ENCODE assay signal across 10 cellular contexts in genomic region chr14:63938198-63939005, GRCh38.
DNase-seq lines count a peak whose midpoint lies in the region; ATAC-seq, FAIRE-seq and TF ChIP-seq lines count a peak whose summit lies in the region.
"Had no signal": no experiment of that assay in that cellular context is flagged by ENCODE, and none has a peak within 500 bp of the region (broad histone marks: within the 10 kb centered on the region; RNA-seq: fewer than 3 reads in every experiment).

No MANE protein-coding gene starts in this region.

- peaks cover 16% of the 10 kb centered on the region for H3K36me3 ChIP-seq in KOPT-K1 (ENCODE audit: insufficient read depth, low read length)
- H3K36me3 ChIP-seq in kidney (ENCODE audit: control insufficient read depth in 1 of 2, insufficient read depth in 2 of 2, low read length in 2 of 2): peaks cover 6 to 8% of the 10 kb centered on the region in 2 donors

- no peak overlapping the region for H3K9ac ChIP-seq in kidney (ENCODE audit: low read length in 2 of 2)
- H3K9ac ChIP-seq: parathyroid adenoma had no signal

- in situ Hi-C loops in GM13977 (cut with MboI; ENCODE audit: low pct_unique_long_range_greater_than_20kb, low sequenced_read_pairs, unreplicated experiment): no loop called here

- H3K27ac ChIP-seq in KOPT-K1 (ENCODE audit: low read depth, low read length, poor library complexity, severe bottlenecking): peak overlapping the region; percentile 85
- H3K27ac ChIP-seq in kidney (ENCODE audit: low read depth in 2 of 2, low read length in 2 of 2): no peak overlapping the region
- H3K27ac ChIP-seq: parathyroid adenoma had no signal

- H3K9me3 ChIP-seq in KOPT-K1 (ENCODE audit: insufficient read depth, low read length, poor library complexity, severe bottlenecking): no peaks in the 10 kb centered on the region
- no peaks in the 10 kb centered on the region for H3K9me3 ChIP-seq in kidney (ENCODE audit: control insufficient read depth in 1 of 2, low read length in 2 of 2)

- peak; percentile 21 for DNase-seq in GM13977 (ENCODE audit: low spot score)
- peak; percentile 74 for DNase-seq in kidney
- DNase-seq in NCI-H1694 (lab: John Stamatoyannopoulos, UW): no peak
- DNase-seq in NCI-H345 (lab: John Stamatoyannopoulos, UW): no peak
- no peak for DNase-seq in midbrain (lab: John Stamatoyannopoulos, UW)
- DNase-seq in HuH-7.5 (ENCODE audit: low spot score): no peak
- DNase-seq: SHP77 treated with DMSO at 0.1 percent for 48 hours had no signal

- intact Hi-C loops in kidney (cut with DNase I): no loop called here

- peaks cover 4 to 7% of the 10 kb centered on the region in 2 donors for H3K4me1 ChIP-seq in kidney (ENCODE audit: control insufficient read depth in 1 of 2, insufficient read depth in 1 of 2, low read depth in 1 of 2, low read length in 2 of 2)
- H3K4me1 ChIP-seq: parathyroid adenoma had no signal

- FAIRE-seq in kidney (lab: Jason Lieb, UNC): no peak

- H3K4me3 ChIP-seq in kidney (ENCODE audit: low read length in 2 of 2): peak overlapping the region in 1 of 2 donors; percentile 5

- no peak for TF ChIP-seq CTCF in GM13977 (IDR thresholded peaks at IDR 0.05; ENCODE audit: extremely low read depth, insufficient read depth, missing control alignments)
- TF ChIP-seq CTCF in kidney (IDR thresholded peaks at IDR 0.05; ENCODE audit: borderline replicate concordance, extremely low read depth, insufficient read depth): no peak

- ATAC-seq in GM21423 (IDR thresholded peaks at IDR 0.05; ENCODE audit: unreplicated experiment): peak; percentile 61

Comparison
In these comparisons a context has a peak if more than half of its experiments do, and no peak if none do; other contexts are left out.
1. DNase-seq: peak in GM13977 (single experiment) and kidney (single experiment); none in NCI-H1694 (single experiment), NCI-H345 (single experiment), midbrain (single experiment) and HuH-7.5 (single experiment).